ENCODE assay signal across 1 cellular context in genomic region chr13:28552288-28552687, GRCh38.
TF ChIP-seq lines count a peak whose summit lies in the region.

No MANE protein-coding gene starts in this region.

TF ChIP-seq in IMR-90, 13 proteins besides CTCF, POLR2A, EP300 and RAD21 (continued from another document):
- no peak for TF ChIP-seq ELK1 (IDR thresholded peaks at IDR 0.05; ENCODE audit: borderline replicate concordance, low read depth, low read length)
- TF ChIP-seq MXI1 (IDR thresholded peaks at IDR 0.05; ENCODE audit: borderline replicate concordance, low read depth, low read length), result no peak
- no peak for TF ChIP-seq MAFK (IDR thresholded peaks at IDR 0.05; ENCODE audit: low read depth, low read length)
- no peak for TF ChIP-seq CHD1 (IDR thresholded peaks at IDR 0.05; ENCODE audit: low read depth, low read length)
- no peak for TF ChIP-seq RCOR1 (IDR thresholded peaks at IDR 0.05; ENCODE audit: insufficient replicate concordance, low read length)
- no peak for TF ChIP-seq FOS (IDR thresholded peaks at IDR 0.05; ENCODE audit: low read depth, low read length)
- TF ChIP-seq, protein P1, sequence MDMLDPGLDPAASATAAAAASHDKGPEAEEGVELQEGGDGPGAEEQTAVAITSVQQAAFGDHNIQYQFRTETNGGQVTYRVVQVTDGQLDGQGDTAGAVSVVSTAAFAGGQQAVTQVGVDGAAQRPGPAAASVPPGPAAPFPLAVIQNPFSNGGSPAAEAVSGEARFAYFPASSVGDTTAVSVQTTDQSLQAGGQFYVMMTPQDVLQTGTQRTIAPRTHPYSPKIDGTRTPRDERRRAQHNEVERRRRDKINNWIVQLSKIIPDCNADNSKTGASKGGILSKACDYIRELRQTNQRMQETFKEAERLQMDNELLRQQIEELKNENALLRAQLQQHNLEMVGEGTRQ (IDR thresholded peaks at IDR 0.05; ENCODE audit: low read depth, low read length), result no peak
- no peak for TF ChIP-seq RFX5 (IDR thresholded peaks at IDR 0.05; ENCODE audit: low read depth, low read length)
